In the genomic region with DNA sequence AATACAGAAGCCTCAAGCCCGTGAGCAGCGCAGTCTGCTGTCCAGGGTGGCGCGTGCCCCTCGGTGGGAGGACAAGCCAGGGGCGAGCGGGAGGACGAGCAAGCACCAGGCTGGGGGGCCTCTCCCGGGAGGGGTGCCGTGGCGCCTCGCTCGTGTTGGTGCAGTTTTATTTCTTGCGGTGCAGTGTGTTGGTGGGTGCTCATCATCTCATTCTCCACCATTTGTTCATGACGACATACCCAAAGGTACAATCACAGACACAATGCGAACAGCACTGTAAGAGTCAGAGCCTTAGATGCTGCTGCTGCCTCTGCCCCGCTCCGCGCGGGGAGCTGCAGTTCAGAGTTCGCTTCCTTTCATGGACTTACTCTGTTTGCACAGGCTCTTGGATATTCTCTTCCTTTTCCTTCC, we compare ENCODE assay signal across 27 cellular contexts. TPM values are rescaled to one million over a fixed set of nuclear protein-coding genes. Genes with fewer than 3 reads are reported as not detected.
DNase-seq lines count a peak whose midpoint lies in the region; ATAC-seq lines count a peak whose summit lies in the region.
"Had no signal": no experiment of that assay in that cellular context is flagged by ENCODE, and none has a peak within 500 bp of the region (broad histone marks: within the 10 kb centered on the region; RNA-seq: fewer than 3 reads in every experiment).

No MANE protein-coding gene starts in this region.

- CTCF ChIA-PET in activated CD8-positive, alpha-beta memory T cell treated with anti-CD3 and anti-CD28 coated beads, Interleukin-2, amount 10 ng/mL, durations not matched to agents 7 days and 5 days (lab: Charles Lee) = interaction anchor here (1.0 kb wide), 1 partner anchor 22 kb away, joined by 3 read pairs; no protein-coding TSS in a partner anchor

- no peak overlapping the region for H3K4me3 Mint-ChIP-seq in activated CD8-positive, alpha-beta memory T cell treated with anti-CD3 and anti-CD28 coated beads, Interleukin-2, amount 10 ng/mL, durations not matched to agents 7 days and 5 days
- H3K4me3 Mint-ChIP-seq in stimulated activated effector memory CD8-positive, alpha-beta T cell treated with anti-CD3 and anti-CD28 coated beads, Interleukin-12 subunit alpha, Interleukin-12 subunit beta, amount 100 ng/mL, for 72 hours = no peak overlapping the region
- H3K4me3 Mint-ChIP-seq in stimulated activated memory B cell treated with anti-CD40 and anti-IgM and Interleukin-4, amounts not matched to agents 10 μg/mL and 1 μg/mL and 100 μg/mL, for 72 hours = no peak overlapping the region
- H3K4me3 Mint-ChIP-seq: activated naive CD4-positive, alpha-beta T cell treated with anti-CD3 and anti-CD28 coated beads, Interleukin-2, amount 10 ng/mL, durations not matched to agents 7 days and 5 days; activated T-cell treated with anti-CD3 and anti-CD28 coated beads, Interleukin-2, amount 50 U/mL, for 72 hours; HFFc6; T-helper 2 cell treated with Interferon-gamma antibody and Interleukin-4, amounts not matched to agents 5 μg/mL and 100 μg/mL, for 36 hours had no signal

- H3K36me3 Mint-ChIP-seq in activated CD8-positive, alpha-beta memory T cell treated with anti-CD3 and anti-CD28 coated beads, Interleukin-2, amount 10 ng/mL, durations not matched to agents 7 days and 5 days = no peaks in the 10 kb centered on the region
- H3K36me3 Mint-ChIP-seq in stimulated activated effector memory CD8-positive, alpha-beta T cell treated with anti-CD3 and anti-CD28 coated beads, Interleukin-12 subunit alpha, Interleukin-12 subunit beta, amount 100 ng/mL, for 72 hours = no peaks in the 10 kb centered on the region
- no peaks in the 10 kb centered on the region for H3K36me3 Mint-ChIP-seq in stimulated activated memory B cell treated with anti-CD40 and anti-IgM and Interleukin-4, amounts not matched to agents 10 μg/mL and 1 μg/mL and 100 μg/mL, for 72 hours
- H3K36me3 Mint-ChIP-seq: activated naive CD4-positive, alpha-beta T cell treated with anti-CD3 and anti-CD28 coated beads, Interleukin-2, amount 10 ng/mL, durations not matched to agents 7 days and 5 days had no signal

- no peak for ATAC-seq in activated CD8-positive, alpha-beta memory T cell treated with anti-CD3 and anti-CD28 coated beads, Interleukin-2, amount 10 ng/mL, durations not matched to agents 7 days and 5 days
- ATAC-seq in left colon (peak; percentile 57), HG03469 (IDR thresholded peaks at IDR 0.05; ENCODE audit: unreplicated experiment) (no peak)
- no peak for ATAC-seq in stimulated activated effector memory CD8-positive, alpha-beta T cell treated with anti-CD3 and anti-CD28 coated beads, Interleukin-12 subunit alpha, Interleukin-12 subunit beta, amount 100 ng/mL, for 72 hours
- ATAC-seq in stimulated activated memory B cell treated with anti-CD40 and anti-IgM and Interleukin-4, amounts not matched to agents 10 μg/mL and 1 μg/mL and 100 μg/mL, for 72 hours = no peak
- ATAC-seq: activated T-cell treated with anti-CD3 and anti-CD28 coated beads, Interleukin-2, amount 50 U/mL, for 72 hours had no signal

- DNase-seq in activated CD8-positive, alpha-beta memory T cell treated with anti-CD3 and anti-CD28 coated beads, Interleukin-2, amount 10 ng/mL, durations not matched to agents 7 days and 5 days = peak; percentile 34
- DNase-seq in caudate nucleus (lab: John Stamatoyannopoulos, UW) (no peak), left colon (no peak), AML-193 (lab: John Stamatoyannopoulos, UW) (no peak)
- DNase-seq in stimulated activated effector memory CD8-positive, alpha-beta T cell treated with anti-CD3 and anti-CD28 coated beads, Interleukin-12 subunit alpha, Interleukin-12 subunit beta, amount 100 ng/mL, for 72 hours (ENCODE audit: low spot score in 2 of 2) = no peak
- DNase-seq: activated CD4-positive, alpha-beta T cell treated with anti-CD3 and anti-CD28 coated beads for 4 hours; activated naive CD4-positive, alpha-beta T cell treated with anti-CD3 and anti-CD28 coated beads, Interleukin-2, amount 10 ng/mL, durations not matched to agents 7 days and 5 days; activated T-cell treated with anti-CD3 and anti-CD28 coated beads, Interleukin-2, amount 50 U/mL, for 72 hours; amniotic stem cell; COR-L47; DMS53; GOT3; HFFc6; mammary epithelial cell; NCI-H1436; NCI-H2081 treated with DMSO at 0.1 percent for 48 hours; NCI-H510A; OCI-M1; sigmoid colon; SK-N-SH; stimulated activated CD4-positive, alpha-beta T cell treated with anti-CD3 and anti-CD28 coated beads, Interleukin-4, amount 100 ng/mL, for 24 hours; stimulated activated naive CD4-positive, alpha-beta T cell treated with Interleukin-2 at 50 U/mL for 16 hours; thyroid gland had no signal

- H3K4me1 Mint-ChIP-seq in activated CD8-positive, alpha-beta memory T cell treated with anti-CD3 and anti-CD28 coated beads, Interleukin-2, amount 10 ng/mL, durations not matched to agents 7 days and 5 days = no peaks in the 10 kb centered on the region
- no peaks in the 10 kb centered on the region for H3K4me1 Mint-ChIP-seq in stimulated activated effector memory CD8-positive, alpha-beta T cell treated with anti-CD3 and anti-CD28 coated beads, Interleukin-12 subunit alpha, Interleukin-12 subunit beta, amount 100 ng/mL, for 72 hours
- no peaks in the 10 kb centered on the region for H3K4me1 Mint-ChIP-seq in stimulated activated memory B cell treated with anti-CD40 and anti-IgM and Interleukin-4, amounts not matched to agents 10 μg/mL and 1 μg/mL and 100 μg/mL, for 72 hours
- H3K4me1 Mint-ChIP-seq: activated naive CD4-positive, alpha-beta T cell treated with anti-CD3 and anti-CD28 coated beads, Interleukin-2, amount 10 ng/mL, durations not matched to agents 7 days and 5 days had no signal

- no peak overlapping the region for H3K27ac Mint-ChIP-seq in activated CD8-positive, alpha-beta memory T cell treated with anti-CD3 and anti-CD28 coated beads, Interleukin-2, amount 10 ng/mL, durations not matched to agents 7 days and 5 days
- peak overlapping the region; percentile 27 for H3K27ac Mint-ChIP-seq in stimulated activated effector memory CD8-positive, alpha-beta T cell treated with anti-CD3 and anti-CD28 coated beads, Interleukin-12 subunit alpha, Interleukin-12 subunit beta, amount 100 ng/mL, for 72 hours
- no peak overlapping the region for H3K27ac Mint-ChIP-seq in stimulated activated memory B cell treated with anti-CD40 and anti-IgM and Interleukin-4, amounts not matched to agents 10 μg/mL and 1 μg/mL and 100 μg/mL, for 72 hours
- H3K27ac Mint-ChIP-seq: activated naive CD4-positive, alpha-beta T cell treated with anti-CD3 and anti-CD28 coated beads, Interleukin-2, amount 10 ng/mL, durations not matched to agents 7 days and 5 days; activated T-cell treated with anti-CD3 and anti-CD28 coated beads, Interleukin-2, amount 50 U/mL, for 72 hours; HFFc6; T-helper 2 cell treated with Interferon-gamma antibody and Interleukin-4, amounts not matched to agents 5 μg/mL and 100 μg/mL, for 36 hours had no signal

- peaks cover 10% of the 10 kb centered on the region for H3K27me3 Mint-ChIP-seq in activated CD8-positive, alpha-beta memory T cell treated with anti-CD3 and anti-CD28 coated beads, Interleukin-2, amount 10 ng/mL, durations not matched to agents 7 days and 5 days
- H3K27me3 Mint-ChIP-seq in stimulated activated memory B cell treated with anti-CD40 and anti-IgM and Interleukin-4, amounts not matched to agents 10 μg/mL and 1 μg/mL and 100 μg/mL, for 72 hours = no peaks in the 10 kb centered on the region

- H3K9me3 Mint-ChIP-seq in activated CD8-positive, alpha-beta memory T cell treated with anti-CD3 and anti-CD28 coated beads, Interleukin-2, amount 10 ng/mL, durations not matched to agents 7 days and 5 days (ENCODE audit: low read depth) = no peaks in the 10 kb centered on the region
- H3K9me3 Mint-ChIP-seq in stimulated activated effector memory CD8-positive, alpha-beta T cell treated with anti-CD3 and anti-CD28 coated beads, Interleukin-12 subunit alpha, Interleukin-12 subunit beta, amount 100 ng/mL, for 72 hours = no peaks in the 10 kb centered on the region
- no peaks in the 10 kb centered on the region for H3K9me3 Mint-ChIP-seq in stimulated activated memory B cell treated with anti-CD40 and anti-IgM and Interleukin-4, amounts not matched to agents 10 μg/mL and 1 μg/mL and 100 μg/mL, for 72 hours
- H3K9me3 Mint-ChIP-seq: activated naive CD4-positive, alpha-beta T cell treated with anti-CD3 and anti-CD28 coated beads, Interleukin-2, amount 10 ng/mL, durations not matched to agents 7 days and 5 days; activated T-cell treated with anti-CD3 and anti-CD28 coated beads, Interleukin-2, amount 50 U/mL, for 72 hours; HFFc6; T-helper 2 cell treated with Interferon-gamma antibody and Interleukin-4, amounts not matched to agents 5 μg/mL and 100 μg/mL, for 36 hours had no signal

- intact Hi-C loops in left colon (cut with DNase I, micrococcal nuclease) = no loop called here

- H3K27ac ChIP-seq in caudate nucleus (ENCODE audit: low read depth, low read length) = peak overlapping the region; percentile 12
- H3K27ac ChIP-seq: BLaER1 treated with 17β-estradiol and CSF1 and Interleukin-3, amounts not matched to agents 10 nM and 100 nM; sigmoid colon; thyroid gland had no signal

RNA-seq across cellular contexts. Expression of gene RGS12, which starts 30.3 kb away (rescaled TPM):
- total RNA-seq in activated CD8-positive, alpha-beta memory T cell treated with anti-CD3 and anti-CD28 coated beads, Interleukin-2, amount 10 ng/mL, durations not matched to agents 7 days and 5 days = 1 to 10 TPM; 2.1 to 5.0 TPM
- 10 to 100 TPM; 21.5 to 23.5 TPM for total RNA-seq in left colon
